33 cellular contexts compared by ENCODE assay signal in the genomic region with DNA sequence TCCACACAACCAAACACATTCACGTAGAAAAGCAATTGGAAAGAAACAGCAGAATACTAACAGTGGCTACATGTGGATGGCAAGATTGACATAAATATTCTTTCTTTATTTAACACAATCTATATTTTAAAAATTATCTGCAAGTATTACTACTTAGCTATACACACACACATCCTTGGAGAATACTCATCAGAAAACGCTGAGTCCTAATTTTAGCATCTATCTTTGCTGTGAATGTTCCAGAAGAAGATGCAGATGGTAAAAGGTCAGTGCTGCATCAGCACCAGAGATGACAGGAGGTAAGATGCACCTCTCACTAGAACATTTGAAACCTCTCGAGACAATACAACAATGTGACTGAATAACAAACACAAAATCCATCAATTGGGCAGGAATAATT.
"Had no signal": no experiment of that assay in that cellular context is flagged by ENCODE, and none has a peak within 500 bp of the region (broad histone marks: within the 10 kb centered on the region; RNA-seq: fewer than 3 reads in every experiment).

No MANE protein-coding gene starts in this region.

- DNase-seq: activated effector memory CD4-positive, alpha-beta T cell treated with anti-CD3 and anti-CD28 coated beads, Interleukin-2, amount 50 U/mL, for 16 hours; activated effector memory CD4-positive, alpha-beta T cell treated with Interleukin-2 at 50 U/mL for 16 hours; activated gamma-delta T cell; activated gamma-delta T cell treated with Interleukin-2 at 50 U/mL for 16 hours; activated naive CD4-positive, alpha-beta T cell; activated naive CD4-positive, alpha-beta T cell treated with anti-CD3 and anti-CD28 coated beads for 36 hours; activated naive CD4-positive, alpha-beta T cell treated with anti-CD3 and anti-CD28 coated beads, Interleukin-2, amount 10 ng/mL, durations not matched to agents 7 days and 5 days; activated naive CD4-positive, alpha-beta T cell treated with anti-CD3 and anti-CD28 coated beads, Interleukin-2, amount 50 U/mL, for 16 hours; activated naive CD4-positive, alpha-beta T cell treated with Interleukin-2 at 50 U/mL for 16 hours; activated naive CD8-positive, alpha-beta T cell treated with anti-CD3 and anti-CD28 coated beads for 36 hours; activated naive CD8-positive, alpha-beta T cell treated with anti-CD3 and anti-CD28 coated beads, Interleukin-2, amount 10 ng/mL, durations not matched to agents 7 days and 5 days; activated naive CD8-positive, alpha-beta T cell treated with anti-CD3 and anti-CD28 coated beads, Interleukin-2, amount 50 U/mL, for 24 hours; activated T-cell treated with anti-CD3 and anti-CD28 coated beads, Interleukin-2, amount 50 U/mL, for 24 hours; activated T-cell treated with anti-CD3 and anti-CD28 coated beads, Interleukin-2, amount 50 U/mL, for 4 hours; activated T-cell treated with anti-CD3 and anti-CD28 coated beads, Interleukin-2, amount 50 U/mL, for 48 hours; activated T-cell treated with anti-CD3 and anti-CD28 coated beads, Interleukin-2, amount 50 U/mL, for 72 hours; adrenal gland; amniotic stem cell; amygdala; anterior cingulate cortex; aorta; body of pancreas; brain microvascular endothelial cell; caudate nucleus; central memory CD4-positive, alpha-beta T cell; cerebellar nuclear complex had no signal

- H3K27ac ChIP-seq: adrenal gland, ascending aorta, body of pancreas, brain microvascular endothelial cell, breast epithelium, cardiac muscle cell had no signal

- H3K36me3 ChIP-seq: adrenal gland, ascending aorta, brain microvascular endothelial cell, breast epithelium, cardiac muscle cell had no signal

- ATAC-seq: activated naive CD4-positive, alpha-beta T cell treated with anti-CD3 and anti-CD28 coated beads, Interleukin-2, amount 50 U/mL, for 72 hours; activated naive CD8-positive, alpha-beta T cell treated with anti-CD3 and anti-CD28 coated beads, Interleukin-2, amount 50 U/mL, for 24 hours; activated T-cell treated with anti-CD3 and anti-CD28 coated beads, Interleukin-2, amount 50 U/mL, for 4 hours; activated T-cell treated with anti-CD3 and anti-CD28 coated beads, Interleukin-2, amount 50 U/mL, for 72 hours; activated T-helper 17 cell treated with anti-CD3 and anti-CD28 coated beads, Interleukin-2, amount 50 U/mL, for 72 hours; body of pancreas had no signal

- H3K9me3 ChIP-seq: adrenal gland, ascending aorta, body of pancreas, breast epithelium had no signal

- H3K27me3 ChIP-seq: adrenal gland, ascending aorta, body of pancreas, brain microvascular endothelial cell, breast epithelium, cardiac muscle cell had no signal

- FAIRE-seq: astrocyte, bronchial epithelial cell had no signal

- H3K4me3 ChIP-seq: adrenal gland, ascending aorta, body of pancreas, breast epithelium, cardiac muscle cell had no signal

- H3K4me1 ChIP-seq: adrenal gland, ascending aorta, body of pancreas, breast epithelium had no signal
